ENCODE assay signal across 16 cellular contexts in the genomic region with DNA sequence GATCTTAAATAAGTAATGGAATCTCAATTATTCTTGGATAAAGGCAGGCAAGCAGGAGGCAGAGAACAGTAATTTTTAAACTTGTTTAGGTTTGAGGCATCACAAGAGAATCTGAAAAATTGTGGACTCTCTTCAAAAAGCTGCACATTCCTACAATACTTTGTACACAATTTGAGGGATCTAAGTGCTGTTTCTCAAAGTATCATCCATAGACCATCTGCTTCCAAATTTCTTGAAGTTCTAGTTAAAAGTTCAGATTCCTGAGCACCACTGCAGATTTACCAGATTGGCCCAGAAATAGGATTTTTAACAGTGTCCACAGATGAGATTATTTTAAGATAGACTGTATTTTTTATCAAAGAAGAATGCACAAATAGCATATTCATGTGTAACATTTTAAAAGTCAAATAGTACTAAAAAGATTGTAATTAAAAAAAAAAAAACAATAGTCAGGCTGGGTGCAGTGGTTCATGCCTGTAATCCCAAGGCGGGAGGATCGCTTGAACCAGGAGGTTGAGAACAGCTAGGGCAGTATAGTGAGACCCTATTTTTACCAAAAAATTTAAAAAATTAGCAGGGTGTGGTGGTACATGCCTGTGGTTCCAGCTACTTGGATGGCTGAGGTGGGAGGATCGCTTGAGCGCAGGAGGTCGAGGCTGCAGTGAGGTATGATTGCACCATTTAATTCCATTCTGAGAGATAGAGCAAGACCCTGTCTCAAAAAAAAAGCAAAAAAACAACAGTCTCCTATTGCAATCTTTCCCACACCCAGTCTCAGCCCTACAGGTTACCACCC. TPM values are rescaled to one million over a fixed set of nuclear protein-coding genes. Genes with fewer than 3 reads are reported as not detected.
DNase-seq lines count a peak whose midpoint lies in the region; ATAC-seq and TF ChIP-seq lines count a peak whose summit lies in the region.
"Had no signal": no experiment of that assay in that cellular context is flagged by ENCODE, and none has a peak within 500 bp of the region (broad histone marks: within the 10 kb centered on the region; RNA-seq: fewer than 3 reads in every experiment).

No MANE protein-coding gene starts in this region.

- TF ChIP-seq CTCF in Loucy (conservative IDR thresholded peaks at IDR 0.05; ENCODE audit: low read length) = no peak
- TF ChIP-seq CTCF in omental fat pad (IDR thresholded peaks at IDR 0.05) = no peak

- H3K9me3 ChIP-seq in Loucy (ENCODE audit: insufficient read depth, low read depth, low read length) = no peaks in the 10 kb centered on the region
- H3K9me3 ChIP-seq: Caco-2 had no signal

- no peak overlapping the region for H3K4me3 ChIP-seq in Loucy (ENCODE audit: low read length, poor library complexity, severe bottlenecking)

- DNase-seq in AG20443 (ENCODE audit: low spot score) = peak; percentile 52
- DNase-seq in dedifferentiated amniotic fluid mesenchymal stem cell (ENCODE audit: extremely low spot score) = peak; percentile 49
- no peak for DNase-seq in sciatic nerve (ENCODE audit: low spot score)
- no peak for DNase-seq in UCSD-AML1 (lab: John Stamatoyannopoulos, UW; ENCODE audit: unreplicated experiment)
- no peak for DNase-seq in omental fat pad (ENCODE audit: low spot score)
- DNase-seq in stimulated activated CD4-positive, alpha-beta T cell treated with anti-CD3 and anti-CD28 coated beads, Interleukin-4, amount 100 ng/mL, for 4 hours = no peak
- DNase-seq: Caco-2, DMS53, Kasumi-1, NCI-H1417, NCI-H1930, NCI-H2171 treated with DMSO at 0.1 percent for 48 hours, NCI-H510A treated with DMSO at 0.1 percent for 48 hours, SW 1271 had no signal

- H3K4me2 ChIP-seq in Loucy (ENCODE audit: low read depth, low read length, poor library complexity, severe bottlenecking) = no peak overlapping the region

- peak; percentile 51 for ATAC-seq in sciatic nerve
- no peak for ATAC-seq in omental fat pad (ENCODE audit: low FRiP score)
- ATAC-seq: HepG2 had no signal

- H3K36me3 ChIP-seq in Loucy (ENCODE audit: insufficient read depth, low read length) = no peaks in the 10 kb centered on the region

- H3K4me1 ChIP-seq in Loucy (ENCODE audit: insufficient read depth, low read length, poor library complexity, severe bottlenecking) = no peaks in the 10 kb centered on the region
- H3K4me1 ChIP-seq: Caco-2 had no signal

- H3K27me3 ChIP-seq in Loucy (ENCODE audit: insufficient read depth, low read length, poor library complexity, severe bottlenecking) = no peaks in the 10 kb centered on the region

- no peaks in the 10 kb centered on the region for H4K20me1 ChIP-seq in Loucy (ENCODE audit: insufficient read depth, low read length, poor library complexity, severe bottlenecking)

- intact Hi-C loops in sciatic nerve (cut with DNase I) = no loop called here

- no peak overlapping the region for H3K9ac ChIP-seq in Loucy (ENCODE audit: low read depth, low read length, poor library complexity, severe bottlenecking)

- peak overlapping the region; percentile 23; the same call in 1 of the 2 replicates for H2AFZ ChIP-seq in Loucy (ENCODE audit: low read length)

- no peaks in the 10 kb centered on the region for H3K9me2 ChIP-seq in Loucy (replicated peaks; ENCODE audit: low read depth, low read length)

- no peaks in the 10 kb centered on the region for H3F3A ChIP-seq in Loucy (ENCODE audit: low read depth)

- H3K79me2 ChIP-seq in Loucy (ENCODE audit: insufficient read depth, low read length) = no peaks in the 10 kb centered on the region

RNA-seq across cellular contexts. Expression of a gene that starts 14.2 kb away (rescaled TPM):
- total RNA-seq in sciatic nerve (48.7 TPM), omental fat pad (100 to 1,000 TPM in 1 of 4 donors, 10 to 100 TPM in 3; 56.4 to 125 (median 73.4) TPM)

RNA-seq across cellular contexts. Expression of a gene that starts 31.4 kb away (rescaled TPM):
- total RNA-seq in sciatic nerve (17.2 TPM), omental fat pad (10 to 100 TPM; 15.6 to 23.9 (median 20.4) TPM)

Comparison
In these comparisons a context has a peak if more than half of its experiments do, and no peak if none do; other contexts are left out.
1. DNase-seq: peak in AG20443 (single experiment) and dedifferentiated amniotic fluid mesenchymal stem cell (single experiment); none in sciatic nerve (single experiment), UCSD-AML1 (single experiment), omental fat pad (single experiment) and stimulated activated CD4-positive, alpha-beta T cell treated with anti-CD3 and anti-CD28 coated beads, Interleukin-4, amount 100 ng/mL, for 4 hours (0 of 2).